ENCODE assay signal across 9 cellular contexts in the genomic region with DNA sequence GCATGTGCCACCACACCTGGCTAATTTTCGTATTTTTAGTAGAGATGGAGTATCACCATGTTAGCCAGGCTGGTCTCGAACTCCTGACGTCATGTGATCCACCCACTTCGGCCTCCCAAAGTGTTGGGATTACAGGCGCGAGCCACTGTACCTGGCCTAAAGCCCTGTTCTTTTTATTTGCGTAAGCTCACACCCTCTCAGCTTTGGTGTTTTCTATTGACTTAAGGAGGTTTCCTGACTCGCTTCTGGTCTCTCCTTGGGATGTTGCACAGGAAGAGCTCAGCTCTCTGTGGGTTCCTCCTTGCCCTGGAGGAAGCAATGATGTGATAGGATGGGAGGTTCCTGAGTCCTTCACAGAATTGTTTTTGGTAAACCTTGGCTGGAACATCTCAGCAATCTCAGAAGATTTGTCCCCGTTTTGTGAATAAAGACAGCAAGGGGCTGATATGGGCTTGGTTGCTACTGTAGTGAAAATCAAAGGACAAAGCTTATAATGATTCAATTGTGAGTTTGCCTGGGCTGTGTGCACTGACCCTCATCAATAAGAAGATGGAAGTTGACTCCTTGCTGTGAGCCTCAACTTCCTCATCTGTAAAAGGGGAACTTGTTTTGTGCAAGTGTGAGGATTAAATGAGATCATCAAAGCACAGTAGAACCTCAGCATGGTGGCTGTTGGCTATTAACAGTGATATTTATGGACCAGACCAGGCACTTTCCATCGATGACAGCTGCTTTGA. TPM values are rescaled to one million over a fixed set of nuclear protein-coding genes. Genes with fewer than 3 reads are reported as not detected.
DNase-seq lines count a peak whose midpoint lies in the region; ATAC-seq and TF ChIP-seq lines count a peak whose summit lies in the region.
"Had no signal": no experiment of that assay in that cellular context is flagged by ENCODE, and none has a peak within 500 bp of the region (broad histone marks: within the 10 kb centered on the region; RNA-seq: fewer than 3 reads in every experiment).

No MANE protein-coding gene starts in this region.

- H3K27me3 ChIP-seq in liver (ENCODE audit: control insufficient read depth in 4 of 4, insufficient read depth in 4 of 4, low read length in 3 of 4) = no peaks in the 10 kb centered on the region
- H3K27me3 ChIP-seq in CD4-positive, alpha-beta T cell (ENCODE audit: control insufficient read depth, insufficient read depth, low read length) = no peaks in the 10 kb centered on the region

- peaks cover 2% of the 10 kb centered on the region for H3K9me3 Mint-ChIP-seq in activated B cell treated with CpG ODN at 0.5 μM for 24 hours
- no peaks in the 10 kb centered on the region for H3K9me3 Mint-ChIP-seq in CD4-positive, alpha-beta T cell
- H3K9me3 Mint-ChIP-seq: neural crest cell had no signal

- CTCF ChIA-PET in activated B cell treated with CpG ODN at 0.5 μM for 24 hours (lab: Charles Lee) = interaction anchor here (1.8 kb wide), 1 partner anchor 192 kb away, joined by 8 read pairs; no protein-coding TSS in a partner anchor
- CTCF ChIA-PET in CD4-positive, alpha-beta T cell (lab: Charles Lee) = no interaction called here

- no peak overlapping the region for H3K9ac ChIP-seq in liver (ENCODE audit: low read depth in 1 of 2, low read length in 2 of 2)

- DNase-seq in GDM1 (lab: John Stamatoyannopoulos, UW) (peak; percentile 54), KBM-7 (peak; percentile 79), activated B cell treated with CpG ODN at 0.5 μM for 24 hours (no peak), kidney glomerular epithelial cell (lab: John Stamatoyannopoulos, UW) (no peak), GM19240 (ENCODE audit: insufficient read length, low spot score) (no peak)
- DNase-seq in CD4-positive, alpha-beta T cell = no peak
- no peak for DNase-seq in activated effector memory CD4-positive, alpha-beta T cell treated with anti-CD3 and anti-CD28 coated beads, Interleukin-2, amount 50 U/mL, for 16 hours

- intact Hi-C loops in activated B cell treated with CpG ODN at 0.5 μM for 24 hours (cut with micrococcal nuclease) = loop anchor here (1.0 to 2.0 kb wide), 3 partner anchors 14 to 128 kb away; no protein-coding TSS in a partner anchor
- intact Hi-C loops in CD4-positive, alpha-beta T cell (cut with DNase I, micrococcal nuclease) = loop anchor here in 1 of 2 experiments (2.0 kb wide), 1 partner anchor 17 kb away; no protein-coding TSS in a partner anchor

- TF ChIP-seq CTCF in activated B cell treated with CpG ODN at 0.5 μM for 24 hours (IDR thresholded peaks at IDR 0.05) (no peak), liver (IDR thresholded peaks at IDR 0.05; ENCODE audit: low read depth, low read length, missing input control) (no peak)
- TF ChIP-seq CTCF in CD4-positive, alpha-beta T cell (IDR thresholded peaks at IDR 0.05) = no peak

- POLR2A ChIA-PET in activated B cell treated with CpG ODN at 0.5 μM for 24 hours (lab: Charles Lee) = interaction anchor here (1.0 to 1.8 kb wide), 3 partner anchors 13 to 190 kb away, joined by 3 to 9 read pairs (median 5); no protein-coding TSS in a partner anchor
- POLR2A ChIA-PET in CD4-positive, alpha-beta T cell (lab: Charles Lee) = interaction anchor here (2.0 to 4.4 kb wide), 5 partner anchors 9 to 128 kb away, joined by 5 to 28 read pairs (median 10); no protein-coding TSS in a partner anchor

- H3K4me1 ChIP-seq in liver (ENCODE audit: control insufficient read depth in 4 of 4, insufficient read depth in 4 of 4, low read length in 3 of 4) = peaks cover 3 to 17% (median 15%) of the 10 kb centered on the region in 4 donors

- H3K4me1 Mint-ChIP-seq in activated B cell treated with CpG ODN at 0.5 μM for 24 hours = peaks cover 23% of the 10 kb centered on the region
- H3K4me1 Mint-ChIP-seq in CD4-positive, alpha-beta T cell (ENCODE audit: low read depth) = peaks cover 82% of the 10 kb centered on the region
- H3K4me1 Mint-ChIP-seq: neural crest cell had no signal

- peak; percentile 61 for ATAC-seq in activated B cell treated with CpG ODN at 0.5 μM for 24 hours (ENCODE audit: low read depth)
- ATAC-seq in CD4-positive, alpha-beta T cell (ENCODE audit: poor library complexity) = no peak

- no peaks in the 10 kb centered on the region for H3K36me3 Mint-ChIP-seq in activated B cell treated with CpG ODN at 0.5 μM for 24 hours (ENCODE audit: low read depth)
- H3K36me3 Mint-ChIP-seq in CD4-positive, alpha-beta T cell (ENCODE audit: low read depth) = no peaks in the 10 kb centered on the region

- in situ Hi-C loops in KBM-7 (cut with MboI; ENCODE audit: low pct_unique_long_range_greater_than_20kb, low sequenced_read_pairs) = no loop called here

- TF ChIP-seq RAD21 in liver (IDR thresholded peaks at IDR 0.05) = no peak

- H3K27ac ChIP-seq in liver (ENCODE audit: low read depth in 1 of 2, low read length in 2 of 2) = peak overlapping the region; percentile 48 to 57
- no peak overlapping the region for H3K27ac ChIP-seq in CD4-positive, alpha-beta T cell (ENCODE audit: low read depth, low read length)

- WGBS in liver = 55% methylated on average over 10 of the region's 10 CpGs

- H3K27ac Mint-ChIP-seq in activated B cell treated with CpG ODN at 0.5 μM for 24 hours = peak overlapping the region; percentile 64
- H3K27ac Mint-ChIP-seq in CD4-positive, alpha-beta T cell = no peak overlapping the region

- no peaks in the 10 kb centered on the region for H3K9me3 ChIP-seq in liver (ENCODE audit: control insufficient read depth in 4 of 4, low read length in 3 of 4)
- H3K9me3 ChIP-seq in CD4-positive, alpha-beta T cell (ENCODE audit: control insufficient read depth, low read length) = no peaks in the 10 kb centered on the region

- no peaks in the 10 kb centered on the region for H3K36me3 ChIP-seq in liver (ENCODE audit: control insufficient read depth in 4 of 4, insufficient read depth in 3 of 4, low read depth in 1 of 4, low read length in 3 of 4)

- H3K27me3 Mint-ChIP-seq in activated B cell treated with CpG ODN at 0.5 μM for 24 hours = no peaks in the 10 kb centered on the region
- H3K27me3 Mint-ChIP-seq in CD4-positive, alpha-beta T cell = no peaks in the 10 kb centered on the region

- no peak overlapping the region for H3K4me3 ChIP-seq in liver (ENCODE audit: low read depth in 1 of 3, low read length in 3 of 3)

- peak overlapping the region; percentile 21 for H3K4me3 Mint-ChIP-seq in activated B cell treated with CpG ODN at 0.5 μM for 24 hours
- no peak overlapping the region for H3K4me3 Mint-ChIP-seq in CD4-positive, alpha-beta T cell
- H3K4me3 Mint-ChIP-seq: neural crest cell had no signal

TF ChIP-seq in liver, 16 proteins besides CTCF, POLR2A, EP300 and RAD21:
- TF ChIP-seq MAX (IDR thresholded peaks at IDR 0.05) (no peak), JUND (IDR thresholded peaks at IDR 0.05) (no peak), NR2F2 (IDR thresholded peaks at IDR 0.05) (peak; percentile 17), SP1 (IDR thresholded peaks at IDR 0.05) (peak; percentile 14), YY1 (IDR thresholded peaks at IDR 0.05) (no peak), HNF4A (conservative IDR thresholded peaks at IDR 0.05) (no peak), FOXA1 (IDR thresholded peaks at IDR 0.05) (no peak), GABPA (IDR thresholded peaks at IDR 0.05 in 1 of 2, conservative IDR thresholded peaks at IDR 0.05 in 1 of 2) (no peak)
- TF ChIP-seq, protein P1, sequence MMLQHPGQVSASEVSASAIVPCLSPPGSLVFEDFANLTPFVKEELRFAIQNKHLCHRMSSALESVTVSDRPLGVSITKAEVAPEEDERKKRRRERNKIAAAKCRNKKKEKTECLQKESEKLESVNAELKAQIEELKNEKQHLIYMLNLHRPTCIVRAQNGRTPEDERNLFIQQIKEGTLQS (IDR thresholded peaks at IDR 0.05) = no peak

RNA-seq across cellular contexts. Expression of gene TOX2, which starts 27.0 kb away (rescaled TPM):
- total RNA-seq in activated B cell treated with CpG ODN at 0.5 μM for 24 hours (4.8 and 5.0 TPM in 2 replicates), liver (1 to 10 TPM in 1 of 2 donors, under 1 TPM in 1; 0.33 to 1.0 TPM)
- polyA plus RNA-seq in liver = 1 to 10 TPM; 1.9 to 2.7 TPM
- 1 to 10 TPM; 3.3 to 3.9 TPM for total RNA-seq in CD4-positive, alpha-beta T cell

Comparison
In these comparisons a context has a peak if more than half of its experiments do, and no peak if none do; other contexts are left out.
1. DNase-seq: peak in GDM1 (single experiment) and KBM-7 (single experiment); none in activated B cell treated with CpG ODN at 0.5 μM for 24 hours (single experiment), CD4-positive, alpha-beta T cell (0 of 10), activated effector memory CD4-positive, alpha-beta T cell treated with anti-CD3 and anti-CD28 coated beads, Interleukin-2, amount 50 U/mL, for 16 hours (single experiment), kidney glomerular epithelial cell (single experiment) and GM19240 (single experiment).